In the genomic region with DNA sequence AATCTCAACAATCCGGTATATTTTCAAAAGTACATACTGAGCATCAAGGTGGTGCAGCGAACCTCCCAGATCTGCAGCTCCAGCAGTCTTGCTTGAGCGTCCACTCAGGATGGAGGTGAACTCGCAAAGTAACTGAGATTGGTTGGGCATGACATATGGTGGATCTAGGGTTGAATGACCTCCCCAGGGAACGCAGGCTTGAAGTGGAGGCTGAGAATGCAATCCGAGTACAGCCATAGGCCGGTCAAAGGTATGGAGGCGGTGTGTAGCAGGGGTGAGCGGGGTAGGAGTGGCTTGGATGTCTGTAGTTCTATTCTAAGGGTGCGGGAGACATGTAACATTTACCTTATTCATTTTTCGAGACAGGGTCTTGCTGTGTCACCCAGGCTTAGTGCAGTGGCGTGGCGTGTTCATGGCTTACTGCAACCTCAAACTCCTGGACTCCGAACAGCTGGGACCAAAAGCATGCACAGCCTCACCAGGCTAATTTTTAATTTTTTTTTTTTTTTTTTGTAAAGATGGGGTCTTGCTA, we compare ENCODE assay signal across 8 cellular contexts. TPM values are rescaled to one million over a fixed set of nuclear protein-coding genes. Genes with fewer than 3 reads are reported as not detected.
DNase-seq lines count a peak whose midpoint lies in the region; ATAC-seq and TF ChIP-seq lines count a peak whose summit lies in the region.

No MANE protein-coding gene starts in this region.

- peaks cover 6% of the 10 kb centered on the region for H3K4me1 ChIP-seq in A673 (ENCODE audit: insufficient read depth, low read length, poor library complexity, severe bottlenecking)
- peaks cover 16% of the 10 kb centered on the region for H3K4me1 ChIP-seq in cardiac muscle cell (ENCODE audit: low read depth)
- H3K4me1 ChIP-seq in ovary (ENCODE audit: insufficient read depth), result peaks cover 6% of the 10 kb centered on the region

- H3K9me3 ChIP-seq in A673 (ENCODE audit: low read depth, low read length, poor library complexity, severe bottlenecking) (no peaks in the 10 kb centered on the region), cardiac muscle cell (ENCODE audit: low read depth) (no peaks in the 10 kb centered on the region), ovary (no peaks in the 10 kb centered on the region)

- H3K4me1 Mint-ChIP-seq in activated naive CD8-positive, alpha-beta T cell (ENCODE audit: low read depth), result peaks cover 36% of the 10 kb centered on the region

- TF ChIP-seq CTCF in A673 (conservative IDR thresholded peaks at IDR 0.05; ENCODE audit: low read depth, low read length) (no peak), GM12864 (IDR thresholded peaks at IDR 0.05; ENCODE audit: low read depth, low read length, missing control alignments) (no peak), cardiac muscle cell (IDR thresholded peaks at IDR 0.05; ENCODE audit: low read depth, low read length) (no peak), ovary (IDR thresholded peaks at IDR 0.05) (no peak)

- no peaks in the 10 kb centered on the region for H3K9me3 Mint-ChIP-seq in activated naive CD8-positive, alpha-beta T cell (ENCODE audit: low read depth)

- H3K27ac ChIP-seq in A673 (ENCODE audit: low read depth, low read length, poor library complexity, severe bottlenecking) (peak overlapping the region; percentile 92), cardiac muscle cell (peak overlapping the region; percentile 97), ovary (peak overlapping the region in 1 of 2 donors; percentile 79)

- DNase-seq in A673 (ENCODE audit: low spot score) (peak; percentile 73), GM12864 (ENCODE audit: low read depth) (peak; percentile 46), NCI-H2171 treated with DMSO at 0.1 percent for 48 hours (lab: John Stamatoyannopoulos, UW) (peak; percentile 97), cardiac muscle cell (ENCODE audit: low read depth in 1 of 2, low spot score in 1 of 2) (peak; percentile 67 to 86), ovary (no peak)
- DNase-seq in stimulated activated CD4-positive, alpha-beta T cell treated with anti-CD3 and anti-CD28 coated beads, Interleukin-1b, Interleukin-23, amount 100 ng/mL, for 48 hours, result no peak

- ATAC-seq in HG03064 (IDR thresholded peaks at IDR 0.05; ENCODE audit: low read depth, unreplicated experiment), result peak; percentile 29

- peaks cover 29% of the 10 kb centered on the region for H3K36me3 ChIP-seq in A673 (ENCODE audit: insufficient read depth, low read length, poor library complexity, severe bottlenecking)
- H3K36me3 ChIP-seq in cardiac muscle cell, result peaks cover 20% of the 10 kb centered on the region
- H3K36me3 ChIP-seq in ovary, result no peaks in the 10 kb centered on the region

- peak overlapping the region; percentile 99 for H3K4me3 Mint-ChIP-seq in activated naive CD8-positive, alpha-beta T cell

- 11 to 13% (median 12%) methylated on average over 14 of the region's 14 CpGs for WGBS in ovary, 3 donors

- BruUV-seq in A673 (replicated peaks; lab: Mats Ljungman, UMichigan), result TSS peak; percentile 80

- no peak for TF ChIP-seq EP300 in ovary (IDR thresholded peaks at IDR 0.05)

- POLR2A ChIA-PET in A673 (lab: Charles Lee; ENCODE audit: low non-redundant PET), result no interaction called here

- CTCF ChIA-PET in A673 (lab: Charles Lee), result no interaction called here

- no peaks in the 10 kb centered on the region for H3K27me3 Mint-ChIP-seq in activated naive CD8-positive, alpha-beta T cell

- H3K4me3 ChIP-seq in A673 (ENCODE audit: low read depth, low read length, poor library complexity, severe bottlenecking), result peak overlapping the region; percentile 96
- peak overlapping the region; percentile 87 for H3K4me3 ChIP-seq in GM12864 (ENCODE audit: low read depth, low read length)
- peak overlapping the region; percentile 63 for H3K4me3 ChIP-seq in cardiac muscle cell
- H3K4me3 ChIP-seq in ovary, result peak overlapping the region; percentile 96

- H3K27me3 ChIP-seq in A673 (replicated peaks; ENCODE audit: insufficient read depth, low read depth, low read length, poor library complexity), result no peaks in the 10 kb centered on the region
- no peaks in the 10 kb centered on the region for H3K27me3 ChIP-seq in cardiac muscle cell
- no peaks in the 10 kb centered on the region for H3K27me3 ChIP-seq in ovary

- TF ChIP-seq POLR2A in ovary (IDR thresholded peaks at IDR 0.05), result no peak

- peak overlapping the region; percentile 96 for H3K27ac Mint-ChIP-seq in activated naive CD8-positive, alpha-beta T cell

- peaks cover 4% of the 10 kb centered on the region for H3K36me3 Mint-ChIP-seq in activated naive CD8-positive, alpha-beta T cell

- intact Hi-C loops in A673 (cut with micrococcal nuclease; ENCODE audit: unreplicated experiment) (no loop called here), ovary (cut with DNase I) (no loop called here)

RNA-seq across cellular contexts. Expression of gene C22orf39, which starts 0.6 kb away (rescaled TPM):
- 28.4 and 34.1 TPM in 2 replicates for total RNA-seq in A673 (2021)
- 102 and 146 TPM in 2 replicates for total RNA-seq in cardiac muscle cell
- polyA plus RNA-seq in cardiac muscle cell, result 117 and 133 TPM in 2 replicates
- 10 to 100 TPM; 25.7 to 38.3 (median 33.5) TPM for total RNA-seq in ovary
- polyA plus RNA-seq in ovary, result 10 to 100 TPM; 33.0 to 58.9 TPM

RNA-seq across cellular contexts. Expression of gene MRPL40, which starts 15.8 kb away (rescaled TPM):
- 21.9 and 23.1 TPM in 2 replicates for total RNA-seq in A673 (2021)
- 38.7 and 43.7 TPM in 2 replicates for total RNA-seq in cardiac muscle cell
- 82.9 and 91.3 TPM in 2 replicates for polyA plus RNA-seq in cardiac muscle cell
- total RNA-seq in ovary, result 10 to 100 TPM; 21.1 to 31.0 (median 28.5) TPM
- 10 to 100 TPM; 31.1 to 46.9 TPM for polyA plus RNA-seq in ovary

RNA-seq across cellular contexts. Expression of gene HIRA, which starts 16.6 kb away (rescaled TPM):
- total RNA-seq in A673 (2021), result 50.6 and 52.3 TPM in 2 replicates
- 29.7 and 36.9 TPM in 2 replicates for total RNA-seq in cardiac muscle cell
- polyA plus RNA-seq in cardiac muscle cell, result 17.1 and 35.9 TPM in 2 replicates
- total RNA-seq in ovary, result 10 to 100 TPM in 5 of 7 donors, 1 to 10 TPM in 2; 7.2 to 31.6 (median 20.6) TPM
- polyA plus RNA-seq in ovary, result 10 to 100 TPM; 12.8 to 16.5 TPM

RNA-seq across cellular contexts. Expression of gene UFD1, which starts 30.9 kb away (rescaled TPM):
- 161 and 195 TPM in 2 replicates for total RNA-seq in A673 (2021)
- 23.4 and 34.2 TPM in 2 replicates for total RNA-seq in cardiac muscle cell
- polyA plus RNA-seq in cardiac muscle cell, result 36.9 and 77.3 TPM in 2 replicates
- total RNA-seq in ovary, result 10 to 100 TPM; 19.9 to 52.9 (median 32.6) TPM
- polyA plus RNA-seq in ovary, result 10 to 100 TPM; 57.5 to 84.5 TPM

RNA-seq across cellular contexts. Expression of gene CDC45, which starts 31.6 kb away (rescaled TPM):
- total RNA-seq in A673 (2021), result 79.1 and 79.2 TPM in 2 replicates
- total RNA-seq in cardiac muscle cell, result 7.6 and 9.1 TPM in 2 replicates
- 11.2 and 15.5 TPM in 2 replicates for polyA plus RNA-seq in cardiac muscle cell
- total RNA-seq in ovary, result 1 to 10 TPM in 2 of 7 donors, under 1 TPM in 2, not detected in 3; 0.87 to 2.2 (median 1.1) TPM
- 1 to 10 TPM in 1 of 2 donors, under 1 TPM in 1; 0.46 to 1.4 TPM for polyA plus RNA-seq in ovary

Comparison
In these comparisons a context has a peak if more than half of its experiments do, and no peak if none do; other contexts are left out.
1. DNase-seq: peak in A673 (single experiment), GM12864 (single experiment), NCI-H2171 treated with DMSO at 0.1 percent for 48 hours (single experiment) and cardiac muscle cell (2 of 2); none in ovary (0 of 5) and stimulated activated CD4-positive, alpha-beta T cell treated with anti-CD3 and anti-CD28 coated beads, Interleukin-1b, Interleukin-23, amount 100 ng/mL, for 48 hours (single experiment).
2. Peak in every context shown above with its lines, with median percentiles within 50 percentile points of each other: H3K4me3 ChIP-seq.